ENCODE assay signal across 9 cellular contexts in the genomic region with DNA sequence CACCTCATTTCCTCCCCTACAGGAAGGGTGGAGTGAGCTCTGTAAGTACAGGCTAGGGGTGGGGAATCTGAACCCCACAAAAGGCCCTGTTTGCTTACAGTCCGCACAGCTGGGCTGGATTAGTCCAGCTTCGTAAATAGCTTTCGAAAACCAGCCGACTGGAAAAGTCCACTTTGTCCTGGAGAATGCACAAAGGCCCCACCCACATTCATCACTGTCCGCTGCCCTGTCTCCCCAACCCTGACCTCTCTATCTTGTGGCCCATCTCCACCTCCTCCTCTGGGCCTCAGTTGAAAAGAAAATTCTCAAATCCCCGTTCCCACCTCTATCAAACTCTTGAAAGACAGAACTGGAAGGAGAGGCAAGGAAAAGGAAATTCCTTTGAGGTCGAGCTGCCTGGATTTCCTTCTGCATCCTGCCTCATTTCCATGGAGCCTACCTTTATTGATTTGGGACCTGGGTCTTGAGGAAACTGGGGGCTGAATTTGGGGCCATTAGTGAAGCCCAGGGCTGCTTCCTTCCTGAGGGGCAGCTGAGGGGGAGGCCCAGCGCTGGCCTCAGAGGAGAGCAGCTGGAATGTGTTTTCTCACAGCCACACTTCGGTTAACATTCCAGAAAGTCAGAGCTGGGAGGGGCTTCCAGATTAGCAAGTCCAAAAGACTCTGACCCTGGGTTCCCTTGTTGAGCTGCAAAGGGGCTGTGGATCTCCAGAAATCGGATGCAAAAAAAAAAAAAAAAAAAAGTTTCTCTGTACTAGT.
DNase-seq lines count a peak whose midpoint lies in the region; ATAC-seq and TF ChIP-seq lines count a peak whose summit lies in the region.
"Had no signal": no experiment of that assay in that cellular context is flagged by ENCODE, and none has a peak within 500 bp of the region (broad histone marks: within the 10 kb centered on the region; RNA-seq: fewer than 3 reads in every experiment).

No MANE protein-coding gene starts in this region.

- TF ChIP-seq CTCF in lower leg skin (IDR thresholded peaks at IDR 0.05): no peak

- intact Hi-C loops in lower leg skin (cut with DNase I; ENCODE audit: low total_unique reads): no loop called here

- WGBS in lower leg skin, 2 donors: 46 to 63% methylated on average over 10 of the region's 10 CpGs

- H3K4me3 ChIP-seq in lower leg skin (ENCODE audit: low read depth, poor library complexity, severe bottlenecking): no peak overlapping the region

- TF ChIP-seq POLR2A in lower leg skin (IDR thresholded peaks at IDR 0.05): no peak

- DNase-seq in HS-27A (ENCODE audit: low read depth) (peak; percentile 53), epidermal melanocyte (ENCODE audit: insufficient read length, low spot score) (peak; percentile 79), lower leg skin (ENCODE audit: low spot score in 2 of 2) (peak; percentile 70 to 89), stromal cell of bone marrow (ENCODE audit: low read depth) (peak; percentile 39), NCI-H2171 (lab: John Stamatoyannopoulos, UW) (no peak), AML-193 (lab: John Stamatoyannopoulos, UW) (no peak)
- no peak for DNase-seq in activated effector memory CD4-positive, alpha-beta T cell treated with anti-CD3 and anti-CD28 coated beads, Interleukin-2, amount 50 U/mL, for 16 hours
- DNase-seq: NCI-H146 had no signal

- no peak for ATAC-seq in HG02870 (IDR thresholded peaks at IDR 0.05; ENCODE audit: unreplicated experiment)

Comparison
In these comparisons a context has a peak if more than half of its experiments do, and no peak if none do; other contexts are left out.
1. DNase-seq: peak in HS-27A (single experiment), epidermal melanocyte (single experiment), lower leg skin (2 of 2) and stromal cell of bone marrow (single experiment); none in NCI-H2171 (single experiment), activated effector memory CD4-positive, alpha-beta T cell treated with anti-CD3 and anti-CD28 coated beads, Interleukin-2, amount 50 U/mL, for 16 hours (single experiment) and AML-193 (0 of 2).